8 cellular contexts compared by ENCODE assay signal in the genomic region with DNA sequence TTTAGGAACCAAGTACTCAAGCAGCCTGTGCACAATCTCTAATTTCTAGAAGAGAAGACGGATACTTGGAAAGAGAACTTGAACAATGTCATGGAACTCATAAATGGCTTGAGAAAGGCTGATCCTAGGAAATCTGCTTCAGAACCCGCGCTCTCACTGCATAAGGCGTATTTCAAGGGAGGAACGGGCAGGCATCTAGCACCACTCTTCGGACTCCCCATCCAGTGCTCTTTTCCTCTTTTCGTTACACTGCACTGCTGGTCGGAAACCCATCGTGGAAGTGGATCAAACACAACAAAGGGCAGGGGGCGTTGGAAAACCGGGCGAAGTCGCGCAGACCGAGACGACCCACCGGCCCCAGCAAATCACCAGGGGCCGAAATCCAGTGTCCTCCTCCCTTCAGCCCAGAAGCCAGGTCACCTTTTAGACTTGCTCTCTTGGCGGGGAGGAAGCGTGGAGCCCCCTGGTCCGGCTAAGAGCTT. TPM values are rescaled to one million over a fixed set of nuclear protein-coding genes. Genes with fewer than 3 reads are reported as not detected.
A peak's percentile ranks its signal among the peaks of the same experiment; 100 is the strongest.
DNase-seq lines count a peak whose midpoint lies in the region; ATAC-seq and TF ChIP-seq lines count a peak whose summit lies in the region.

No MANE protein-coding gene starts in this region.

- TSS peak; percentile 89 for BruUV-seq in PC-9 (replicated peaks; lab: Mats Ljungman, UMichigan)

- H3K9me3 ChIP-seq in PC-9 (ENCODE audit: insufficient read depth, low read depth) (no peaks in the 10 kb centered on the region), muscle layer of duodenum (ENCODE audit: control insufficient read depth in 1 of 2, low read length in 2 of 2) (no peaks in the 10 kb centered on the region)

- peak overlapping the region; percentile 83 for H3K27ac ChIP-seq in PC-9
- H3K27ac ChIP-seq in muscle layer of duodenum (ENCODE audit: low read length) = peak overlapping the region; percentile 88

- no peaks in the 10 kb centered on the region for H3K27me3 Mint-ChIP-seq in effector memory CD8-positive, alpha-beta T cell

- peak overlapping the region; percentile 93 for H3K4me2 ChIP-seq in PC-9

- ATAC-seq in GM18907 (IDR thresholded peaks at IDR 0.05; ENCODE audit: unreplicated experiment) = peak; percentile 0
- ATAC-seq in effector memory CD8-positive, alpha-beta T cell (replicated peaks) = no peak
- ATAC-seq in HG03108 (IDR thresholded peaks at IDR 0.05; ENCODE audit: unreplicated experiment) = no peak

- H3K4me3 ChIP-seq in PC-9 (peak overlapping the region; percentile 76), muscle layer of duodenum (ENCODE audit: low read depth in 1 of 2, low read length in 2 of 2) (peak overlapping the region; percentile 76 to 77)

- CTCF ChIA-PET in PC-9 (lab: Charles Lee) = interaction anchor here (0.5 to 0.6 kb wide), 2 partner anchors 839 to 1553 kb away, joined by 5 to 12 read pairs; no protein-coding TSS in a partner anchor
- CTCF ChIA-PET in GM10248 (lab: Yijun Ruan, JAX) = interaction anchor here (1.2 to 2.3 kb wide), 5 partner anchors 9 to 266 kb away, joined by 3 to 9 read pairs (median 4); no protein-coding TSS in a partner anchor

- TF ChIP-seq CTCF in PC-9 (conservative IDR thresholded peaks at IDR 0.05) = no peak
- no peak for TF ChIP-seq CTCF in GM10248 (IDR thresholded peaks at IDR 0.05; ENCODE audit: control extremely low read depth, extremely low read depth, low read depth, missing control alignments)

- H3K4me3 Mint-ChIP-seq in effector memory CD8-positive, alpha-beta T cell = peak overlapping the region; percentile 92

- H3K79me2 ChIP-seq in PC-9 (ENCODE audit: low read depth) = peaks cover 36% of the 10 kb centered on the region

- peak overlapping the region; percentile 93 for H2AFZ ChIP-seq in PC-9

- peaks cover 43% of the 10 kb centered on the region for H3K36me3 Mint-ChIP-seq in effector memory CD8-positive, alpha-beta T cell (ENCODE audit: insufficient read depth)

- H3K4me1 ChIP-seq in PC-9 (replicated peaks; ENCODE audit: insufficient read depth) = peaks cover 18% of the 10 kb centered on the region
- peaks cover 0 to 23% of the 10 kb centered on the region in 2 donors for H3K4me1 ChIP-seq in muscle layer of duodenum (ENCODE audit: control insufficient read depth in 1 of 2, insufficient read depth in 2 of 2, low read length in 2 of 2)

- H3K27me3 ChIP-seq in PC-9 (ENCODE audit: insufficient read depth, low read depth) (no peaks in the 10 kb centered on the region), muscle layer of duodenum (ENCODE audit: low read depth, low read length) (no peaks in the 10 kb centered on the region)

- H3F3A ChIP-seq in PC-9 (ENCODE audit: insufficient read depth, low read depth) = peaks cover 20% of the 10 kb centered on the region

- intact Hi-C loops in PC-9 (cut with micrococcal nuclease; ENCODE audit: unreplicated experiment) = loop anchor here (1.0 to 5.0 kb wide), 2 partner anchors 11 to 107 kb away; partner anchors contain the start of gene MESD

- peaks cover 35 to 38% of the 10 kb centered on the region in 2 donors for H3K4me1 Mint-ChIP-seq in effector memory CD8-positive, alpha-beta T cell (ENCODE audit: low read depth in 2 of 2)

- no peaks in the 10 kb centered on the region for H3K9me3 Mint-ChIP-seq in effector memory CD8-positive, alpha-beta T cell

- no peaks in the 10 kb centered on the region for H3K36me3 ChIP-seq in PC-9 (ENCODE audit: low read depth)
- H3K36me3 ChIP-seq in muscle layer of duodenum (ENCODE audit: control insufficient read depth in 1 of 2, insufficient read depth in 2 of 2, low read length in 2 of 2) = peaks cover 0 to 9% of the 10 kb centered on the region in 2 donors

- H3K9me2 ChIP-seq in PC-9 (ENCODE audit: insufficient read depth) = no peaks in the 10 kb centered on the region

- no peaks in the 10 kb centered on the region; the same call in 1 of the 2 replicates for H4K20me1 ChIP-seq in PC-9 (ENCODE audit: insufficient read depth)

- H3K27ac Mint-ChIP-seq in effector memory CD8-positive, alpha-beta T cell = peak overlapping the region; percentile 95 to 97

- POLR2A ChIA-PET in PC-9 (lab: Charles Lee; ENCODE audit: unreplicated experiment) (interaction anchor here (0.5 to 0.6 kb wide), 3 partner anchors 26 to 613 kb away, joined by 3 to 5 read pairs (median 4); no protein-coding TSS in a partner anchor), GM10248 (lab: Yijun Ruan, JAX) (interaction anchor here (0.6 to 0.7 kb wide), 3 partner anchors 38 to 1147 kb away, joined by 3 to 4 read pairs (median 3); no protein-coding TSS in a partner anchor)

- DNase-seq in PC-9 = no peak
- no peak for DNase-seq in effector memory CD8-positive, alpha-beta T cell
- DNase-seq in GM19238 (ENCODE audit: insufficient read length, low spot score) = no peak
- no peak for DNase-seq in GM10248 (ENCODE audit: extremely low spot score)
- no peak for DNase-seq in NCI-H510A treated with DMSO at 0.1 percent for 48 hours (lab: John Stamatoyannopoulos, UW)

RNA-seq across cellular contexts. Expression of gene TLNRD1, which starts 0.5 kb away (rescaled TPM):
- 14.9 and 18.2 TPM in 2 replicates for total RNA-seq in PC-9 (2021)

RNA-seq across cellular contexts. Expression of gene MESD, which starts 10.6 kb away (rescaled TPM):
- 21.9 and 22.8 TPM in 2 replicates for total RNA-seq in PC-9 (2021)
